15 cellular contexts compared by ENCODE assay signal in the genomic region with DNA sequence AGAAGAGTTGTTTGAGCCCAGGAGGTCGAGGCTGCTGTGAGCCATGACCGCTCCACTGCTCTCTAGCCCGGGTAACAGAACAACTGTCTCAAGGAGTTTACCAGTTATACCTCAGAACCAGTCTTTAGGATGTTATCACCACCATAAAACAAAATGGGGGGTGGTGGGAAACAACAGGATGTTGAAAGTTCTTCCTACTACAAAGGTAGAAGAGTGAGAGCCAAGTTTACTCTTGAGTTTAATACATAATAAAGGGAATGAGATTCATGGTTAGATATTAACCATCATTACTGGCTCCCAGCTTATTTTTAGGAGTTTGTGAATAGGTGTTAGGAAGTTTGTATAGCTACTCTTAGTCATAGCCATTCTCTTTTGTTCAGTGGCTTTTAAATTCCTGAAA.
"Had no signal": no experiment of that assay in that cellular context is flagged by ENCODE, and none has a peak within 500 bp of the region (broad histone marks: within the 10 kb centered on the region; RNA-seq: fewer than 3 reads in every experiment).

No MANE protein-coding gene starts in this region.

- H3K27ac Mint-ChIP-seq: activated T-helper 1 cell treated with anti-CD3 and anti-CD28 coated beads, Interleukin-12 subunit alpha, Interleukin-12 subunit beta, Interleukin-2, Interleukin-4 antibody, amounts not matched to agents 30 ng/mL and 10 ng/mL and 1 ng/mL, durations not matched to agents 14 hours and 24 hours and 36 hours; mesothelial cell of epicardium; WTC11 had no signal

- DNase-seq: activated CD4-positive, alpha-beta T cell treated with anti-CD3 and anti-CD28 coated beads for 4 hours; activated CD8-positive, alpha-beta memory T cell treated with anti-CD3 and anti-CD28 coated beads, Interleukin-2, amount 50 U/mL, for 48 hours; activated naive CD4-positive, alpha-beta T cell treated with anti-CD3 and anti-CD28 coated beads for 36 hours; islet precursor cell; pancreas; stimulated activated CD4-positive, alpha-beta T cell treated with anti-CD3 and anti-CD28 coated beads, Interleukin-12 subunit alpha, Interleukin-12 subunit beta, amount 100 ng/mL, for 4 hours; stimulated activated CD4-positive, alpha-beta T cell treated with anti-CD3 and anti-CD28 coated beads, Interleukin-2, amount 100 ng/mL, for 24 hours; T-helper 2 cell had no signal

- H3K27ac ChIP-seq: ascending aorta, breast epithelium, hepatocyte had no signal

- H3K27me3 ChIP-seq: ascending aorta, breast epithelium, hepatocyte, pancreas had no signal

- H3K4me3 Mint-ChIP-seq: activated naive CD4-positive, alpha-beta T cell treated with anti-CD3 and anti-CD28 coated beads for 36 hours; activated T-helper 1 cell treated with anti-CD3 and anti-CD28 coated beads, Interleukin-12 subunit alpha, Interleukin-12 subunit beta, Interleukin-2, Interleukin-4 antibody, amounts not matched to agents 30 ng/mL and 10 ng/mL and 1 ng/mL, durations not matched to agents 14 hours and 24 hours and 36 hours; mesothelial cell of epicardium; WTC11 had no signal

- H3K4me3 ChIP-seq: ascending aorta, breast epithelium, hepatocyte, pancreas had no signal

- ATAC-seq: esophagus mucosa, WTC11 had no signal

- H3K4me1 ChIP-seq: breast epithelium had no signal

- H2AFZ ChIP-seq: hepatocyte had no signal

- H3K36me3 ChIP-seq: breast epithelium had no signal

- H3K9me3 ChIP-seq: ascending aorta, breast epithelium, pancreas had no signal

- H3K4me1 Mint-ChIP-seq: mesothelial cell of epicardium, WTC11 had no signal

- H3K4me2 ChIP-seq: hepatocyte had no signal
